Comparison of ENCODE assay signal across 1 cellular context in the genomic region with DNA sequence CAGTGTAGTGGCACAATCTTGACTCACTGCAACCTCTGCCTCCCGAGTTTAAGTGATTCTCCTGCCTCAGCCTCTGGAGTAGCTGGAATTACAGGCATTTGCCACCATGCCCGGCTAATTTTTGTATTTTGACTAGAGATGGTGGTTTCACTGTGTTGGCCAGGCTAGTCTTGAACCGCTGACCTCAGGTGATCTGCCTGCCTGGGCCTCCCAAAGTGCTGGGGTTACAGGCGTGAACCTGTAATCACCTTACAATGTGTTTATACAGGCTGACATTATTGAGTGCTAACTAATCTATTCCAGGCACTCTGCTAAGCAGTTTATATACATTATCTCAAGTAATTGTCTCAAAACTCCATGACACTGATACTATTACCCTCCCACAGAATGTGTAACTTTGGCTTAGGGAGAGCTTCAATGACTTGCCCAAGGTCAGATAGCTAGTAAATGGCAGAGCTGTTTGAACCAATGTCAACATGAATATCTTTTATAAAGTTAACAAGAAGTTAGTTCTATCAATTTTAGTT.
TF ChIP-seq lines count a peak whose summit lies in the region.

No MANE protein-coding gene starts in this region.

TF ChIP-seq in HEK293, 187 proteins besides CTCF, POLR2A, EP300 and RAD21 (continued from another document):
- no peak for TF ChIP-seq ZNF112 (tag by site-specific recombination; IDR thresholded peaks at IDR 0.05)
- TF ChIP-seq YY2 (tag by site-specific recombination; IDR thresholded peaks at IDR 0.05), result no peak
- TF ChIP-seq ZNF140 (tag by site-specific recombination; IDR thresholded peaks at IDR 0.05), result no peak
- TF ChIP-seq ZNF23 (tag by site-specific recombination; IDR thresholded peaks at IDR 0.05; ENCODE audit: borderline replicate concordance), result no peak
